In the genomic region with DNA sequence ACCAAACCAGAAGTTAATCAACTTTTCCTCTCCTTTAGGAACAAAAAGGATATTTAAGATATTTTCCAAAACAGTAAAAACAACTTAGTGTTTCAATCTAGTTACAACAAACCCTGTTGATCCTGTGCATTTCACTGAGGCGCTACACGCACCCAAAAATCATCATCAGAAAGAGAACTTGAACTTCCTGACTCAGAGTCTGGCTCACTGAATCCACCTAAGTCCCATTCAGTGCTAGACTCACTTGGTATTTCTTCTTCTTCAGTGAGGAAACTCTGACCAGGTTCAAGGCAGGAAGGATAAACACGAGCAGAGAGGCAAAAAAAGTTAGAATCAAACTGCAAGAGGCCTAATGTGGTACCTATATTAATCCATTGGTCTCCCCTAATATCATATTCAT, we compare ENCODE assay signal across 8 cellular contexts. TPM values are rescaled to one million over a fixed set of nuclear protein-coding genes. Genes with fewer than 3 reads are reported as not detected.
A peak's percentile ranks its signal among the peaks of the same experiment; 100 is the strongest.
DNase-seq lines count a peak whose midpoint lies in the region; ATAC-seq and TF ChIP-seq lines count a peak whose summit lies in the region.

No MANE protein-coding gene starts in this region.

- TF ChIP-seq CTCF in DND-41 (IDR thresholded peaks at IDR 0.05; ENCODE audit: borderline replicate concordance, extremely low read depth, low read length, poor library complexity, severe bottlenecking) (no peak), colonic mucosa (IDR thresholded peaks at IDR 0.05) (no peak)

- H3K4me2 ChIP-seq in DND-41 (ENCODE audit: insufficient read depth, low read length) = peak overlapping the region; percentile 88

- H3K27me3 ChIP-seq in DND-41 (ENCODE audit: insufficient read depth, low read length, poor library complexity) = no peaks in the 10 kb centered on the region
- H3K27me3 ChIP-seq in MG63 = no peaks in the 10 kb centered on the region
- no peaks in the 10 kb centered on the region for H3K27me3 ChIP-seq in naive thymus-derived CD4-positive, alpha-beta T cell (ENCODE audit: control insufficient read depth in 2 of 2, insufficient read depth in 2 of 2, low read length in 2 of 2)
- no peaks in the 10 kb centered on the region for H3K27me3 ChIP-seq in colonic mucosa

- H3K9ac ChIP-seq in DND-41 (ENCODE audit: low read depth, low read length) = peak overlapping the region; percentile 45
- no peak overlapping the region for H3K9ac ChIP-seq in colonic mucosa (ENCODE audit: low read depth in 2 of 2, low read length in 2 of 2)

- peak; percentile 19 for DNase-seq in DND-41
- DNase-seq in MG63 = no peak
- DNase-seq in activated naive CD8-positive, alpha-beta T cell treated with anti-CD3 and anti-CD28 coated beads, Interleukin-2, amount 50 U/mL, for 24 hours = peak; percentile 5
- DNase-seq in naive thymus-derived CD4-positive, alpha-beta T cell = no peak
- no peak for DNase-seq in ecto neural progenitor cell (ENCODE audit: low spot score)
- no peak for DNase-seq in colonic mucosa

- H3K4me1 Mint-ChIP-seq in activated naive CD8-positive, alpha-beta T cell treated with anti-CD3 and anti-CD28 coated beads, Interleukin-2, amount 50 U/mL, for 24 hours = peaks cover 46% of the 10 kb centered on the region
- H3K4me1 Mint-ChIP-seq in naive thymus-derived CD4-positive, alpha-beta T cell = peaks cover 30 to 64% (median 53%) of the 10 kb centered on the region in 7 donors

- H3K36me3 Mint-ChIP-seq in activated naive CD8-positive, alpha-beta T cell treated with anti-CD3 and anti-CD28 coated beads, Interleukin-2, amount 50 U/mL, for 24 hours (ENCODE audit: low read depth) = peaks cover 32% of the 10 kb centered on the region
- peaks cover 4 to 24% (median 18%) of the 10 kb centered on the region in 5 donors for H3K36me3 Mint-ChIP-seq in naive thymus-derived CD4-positive, alpha-beta T cell

- no peaks in the 10 kb centered on the region for H3K9me3 Mint-ChIP-seq in activated naive CD8-positive, alpha-beta T cell treated with anti-CD3 and anti-CD28 coated beads, Interleukin-2, amount 50 U/mL, for 24 hours
- H3K9me3 Mint-ChIP-seq in naive thymus-derived CD4-positive, alpha-beta T cell = peaks cover 0 to 8% (median 4%) of the 10 kb centered on the region in 11 donors

- H3K27ac ChIP-seq in DND-41 (ENCODE audit: low read length) (peak overlapping the region; percentile 13; the same call in 1 of the 2 replicates), colonic mucosa (no peak overlapping the region)
- H3K27ac ChIP-seq in naive thymus-derived CD4-positive, alpha-beta T cell (ENCODE audit: low read depth, low read length) = no peak overlapping the region

- peaks cover 72% of the 10 kb centered on the region for H3K79me2 ChIP-seq in DND-41 (ENCODE audit: insufficient read depth, low read length)

- no peak for ATAC-seq in DND-41 (ENCODE audit: insufficient read depth, low read depth)
- peak; percentile 30 for ATAC-seq in activated naive CD8-positive, alpha-beta T cell treated with anti-CD3 and anti-CD28 coated beads, Interleukin-2, amount 50 U/mL, for 24 hours
- ATAC-seq in naive thymus-derived CD4-positive, alpha-beta T cell = no peak
- ATAC-seq in HG02884 (IDR thresholded peaks at IDR 0.05; ENCODE audit: unreplicated experiment) = no peak
- ATAC-seq in HG03378 (IDR thresholded peaks at IDR 0.05; ENCODE audit: unreplicated experiment) = no peak

- no peak overlapping the region; the same call in 1 of the 2 replicates for H2AFZ ChIP-seq in DND-41 (ENCODE audit: low read depth, low read length)

- H3K36me3 ChIP-seq in DND-41 (ENCODE audit: insufficient read depth, low read length) = peaks cover 18% of the 10 kb centered on the region
- peaks cover 10% of the 10 kb centered on the region for H3K36me3 ChIP-seq in MG63
- peaks cover 0 to 5% (median 0%) of the 10 kb centered on the region in 3 experiments for H3K36me3 ChIP-seq in naive thymus-derived CD4-positive, alpha-beta T cell (ENCODE audit: control insufficient read depth in 2 of 3, insufficient read depth in 3 of 3, low read length in 3 of 3)
- H3K36me3 ChIP-seq in colonic mucosa = no peaks in the 10 kb centered on the region

- POLR2A ChIA-PET in naive thymus-derived CD4-positive, alpha-beta T cell (lab: Charles Lee) = no interaction called here

- H3K4me3 Mint-ChIP-seq in activated naive CD8-positive, alpha-beta T cell treated with anti-CD3 and anti-CD28 coated beads, Interleukin-2, amount 50 U/mL, for 24 hours = peak overlapping the region; percentile 86
- peak overlapping the region; percentile 94 to 99 (median 98) for H3K4me3 Mint-ChIP-seq in naive thymus-derived CD4-positive, alpha-beta T cell

- H3K27me3 Mint-ChIP-seq in activated naive CD8-positive, alpha-beta T cell treated with anti-CD3 and anti-CD28 coated beads, Interleukin-2, amount 50 U/mL, for 24 hours = no peaks in the 10 kb centered on the region
- H3K27me3 Mint-ChIP-seq in naive thymus-derived CD4-positive, alpha-beta T cell = no peaks in the 10 kb centered on the region

- H4K20me1 ChIP-seq in DND-41 (ENCODE audit: insufficient read depth, low read length) = no peaks in the 10 kb centered on the region

- intact Hi-C loops in naive thymus-derived CD4-positive, alpha-beta T cell (cut with micrococcal nuclease) = loop anchor here (5.0 to 10.0 kb wide), 8 partner anchors 53 to 917 kb away; partner anchors contain the start of genes DGKH (in 1 of the 2) and RGCC (in 1 of the 2)
- intact Hi-C loops in colonic mucosa (cut with DNase I) = loop anchor here (5.0 kb wide), 1 partner anchor 67 kb away; no protein-coding TSS in a partner anchor

- peak overlapping the region in 1 of 2 experiments; percentile 92; a peak in 3 of 4 replicates for H3K4me3 ChIP-seq in DND-41 (ENCODE audit: low read depth in 1 of 2, low read length in 2 of 2)
- peak overlapping the region; percentile 70 for H3K4me3 ChIP-seq in MG63
- H3K4me3 ChIP-seq in naive thymus-derived CD4-positive, alpha-beta T cell (ENCODE audit: low read length) = peak overlapping the region; percentile 7
- H3K4me3 ChIP-seq in colonic mucosa = no peak overlapping the region

- H3K4me1 ChIP-seq in DND-41 (ENCODE audit: insufficient read depth, low read length) (peaks cover 49% of the 10 kb centered on the region), colonic mucosa (no peaks in the 10 kb centered on the region)
- peaks cover 15 to 24% of the 10 kb centered on the region in 2 donors for H3K4me1 ChIP-seq in naive thymus-derived CD4-positive, alpha-beta T cell (ENCODE audit: control insufficient read depth in 2 of 2, insufficient read depth in 2 of 2, low read length in 2 of 2)

- CTCF ChIA-PET in naive thymus-derived CD4-positive, alpha-beta T cell (lab: Charles Lee) = no interaction called here

- no peaks in the 10 kb centered on the region for H3K9me3 ChIP-seq in DND-41 (ENCODE audit: insufficient read depth, low read length, severe bottlenecking)
- no peaks in the 10 kb centered on the region for H3K9me3 ChIP-seq in MG63
- H3K9me3 ChIP-seq in naive thymus-derived CD4-positive, alpha-beta T cell (ENCODE audit: control insufficient read depth in 2 of 3, low read length in 3 of 3) = no peaks in the 10 kb centered on the region
- no peaks in the 10 kb centered on the region for H3K9me3 ChIP-seq in colonic mucosa

- H3K27ac Mint-ChIP-seq in activated naive CD8-positive, alpha-beta T cell treated with anti-CD3 and anti-CD28 coated beads, Interleukin-2, amount 50 U/mL, for 24 hours = peak overlapping the region; percentile 74
- peak overlapping the region in 8 of 9 donors; percentile 1 to 97 (median 23) for H3K27ac Mint-ChIP-seq in naive thymus-derived CD4-positive, alpha-beta T cell

RNA-seq across cellular contexts. Expression of gene KBTBD6, which starts 2.2 kb away (rescaled TPM):
- 8.2 and 11.8 TPM in 2 replicates for total RNA-seq in MG63 (2014; rRNA removed; shearing (Covaris generic); ENCODE audit: low replicate concordance)
- 1 to 10 TPM; 3.9 to 9.2 (median 7.7) TPM for total RNA-seq in naive thymus-derived CD4-positive, alpha-beta T cell
- polyA plus RNA-seq in naive thymus-derived CD4-positive, alpha-beta T cell = 1 to 10 TPM; 3.0 to 3.2 TPM
- total RNA-seq in colonic mucosa = 1 to 10 TPM; 3.1 to 5.1 TPM

Comparison
In these comparisons a context has a peak if more than half of its experiments do, and no peak if none do; other contexts are left out.
1. DNase-seq: peak in DND-41 (single experiment) and activated naive CD8-positive, alpha-beta T cell treated with anti-CD3 and anti-CD28 coated beads, Interleukin-2, amount 50 U/mL, for 24 hours (single experiment); none in MG63 (single experiment), naive thymus-derived CD4-positive, alpha-beta T cell (0 of 9), ecto neural progenitor cell (single experiment) and colonic mucosa (single experiment).